Comparison of ENCODE assay signal across 28 cellular contexts in genomic region chrY:7444141-7444540, GRCh38.
"Had no signal": no experiment of that assay in that cellular context is flagged by ENCODE, and none has a peak within 500 bp of the region (broad histone marks: within the 10 kb centered on the region; RNA-seq: fewer than 3 reads in every experiment).

No MANE protein-coding gene starts in this region.

- H3K4me3 ChIP-seq: stomach, suprapubic skin, testis, thoracic aorta, thyroid gland, tibial artery, tibial nerve, transverse colon, upper lobe of left lung, upper lobe of right lung, uterus, vagina had no signal

- H3K27ac Mint-ChIP-seq: stimulated activated effector memory CD8-positive, alpha-beta T cell treated with anti-CD3 and anti-CD28 coated beads, Interleukin-12 subunit alpha, Interleukin-12 subunit beta, amount 100 ng/mL, for 72 hours; stimulated activated memory B cell treated with anti-CD40 and anti-IgM and Interleukin-4, amounts not matched to agents 10 μg/mL and 1 μg/mL and 100 μg/mL, for 72 hours; stimulated activated naive B cell treated with anti-CD40 and anti-IgM and Interleukin-4, amounts not matched to agents 10 μg/mL and 1 μg/mL and 100 μg/mL, for 72 hours; stimulated activated naive CD8-positive, alpha-beta T cell treated with anti-CD3 and anti-CD28 coated beads, Interleukin-15, amount 100 ng/mL, for 72 hours; stimulated activated naive CD8-positive, alpha-beta T cell treated with anti-CD3 and anti-CD28 coated beads, Interleukin-15, Interleukin-2, amounts not matched to agents 100 ng/mL and 50 ng/mL, for 24 hours; type B pancreatic cell had no signal

- H3K9me3 Mint-ChIP-seq: stimulated activated effector memory CD8-positive, alpha-beta T cell treated with anti-CD3 and anti-CD28 coated beads, Interleukin-12 subunit alpha, Interleukin-12 subunit beta, amount 100 ng/mL, for 72 hours; stimulated activated memory B cell treated with anti-CD40 and anti-IgM and Interleukin-4, amounts not matched to agents 10 μg/mL and 1 μg/mL and 100 μg/mL, for 72 hours; stimulated activated naive B cell treated with anti-CD40 and anti-IgM and Interleukin-4, amounts not matched to agents 10 μg/mL and 1 μg/mL and 100 μg/mL, for 72 hours; stimulated activated naive CD8-positive, alpha-beta T cell treated with anti-CD3 and anti-CD28 coated beads, Interleukin-15, amount 100 ng/mL, for 72 hours; stimulated activated naive CD8-positive, alpha-beta T cell treated with anti-CD3 and anti-CD28 coated beads, Interleukin-15, Interleukin-2, amounts not matched to agents 100 ng/mL and 50 ng/mL, for 24 hours; type B pancreatic cell had no signal

- DNase-seq: stimulated activated CD4-positive, alpha-beta T cell treated with anti-CD3 and anti-CD28 coated beads, Interleukin-2, amount 100 ng/mL, for 48 hours; stimulated activated CD4-positive, alpha-beta T cell treated with anti-CD3 and anti-CD28 coated beads, Interleukin-4, amount 100 ng/mL, for 1 hour; stimulated activated CD4-positive, alpha-beta T cell treated with anti-CD3 and anti-CD28 coated beads, Interleukin-4, amount 100 ng/mL, for 24 hours; stimulated activated CD4-positive, alpha-beta T cell treated with anti-CD3 and anti-CD28 coated beads, Interleukin-4, amount 100 ng/mL, for 4 hours; stimulated activated CD8-positive, alpha-beta memory T cell treated with anti-CD3 and anti-CD28 coated beads, Interleukin-4, amount 100 ng/mL, for 48 hours; stimulated activated naive B cell treated with anti-CD40 and anti-IgM and Interleukin-4, amounts not matched to agents 10 μg/mL and 1 μg/mL and 100 μg/mL, for 72 hours; stimulated activated naive CD4-positive, alpha-beta T cell; stimulated activated naive CD4-positive, alpha-beta T cell treated with Interleukin-2 at 50 U/mL for 16 hours; stimulated activated naive CD8-positive, alpha-beta T cell treated with anti-CD3 and anti-CD28 coated beads, Interleukin-15, amount 100 ng/mL, for 72 hours; stimulated activated naive CD8-positive, alpha-beta T cell treated with anti-CD3 and anti-CD28 coated beads, Interleukin-15, Interleukin-2, amounts not matched to agents 100 U/mL and 50 U/mL, for 24 hours; stomach; substantia nigra; testis; thyroid gland; tibial artery; transverse colon; trophoblast cell; upper lobe of left lung; upper lobe of right lung; uterus had no signal

- H3K4me3 Mint-ChIP-seq: stimulated activated effector memory CD8-positive, alpha-beta T cell treated with anti-CD3 and anti-CD28 coated beads, Interleukin-12 subunit alpha, Interleukin-12 subunit beta, amount 100 ng/mL, for 72 hours; stimulated activated memory B cell treated with anti-CD40 and anti-IgM and Interleukin-4, amounts not matched to agents 10 μg/mL and 1 μg/mL and 100 μg/mL, for 72 hours; stimulated activated naive B cell treated with anti-CD40 and anti-IgM and Interleukin-4, amounts not matched to agents 10 μg/mL and 1 μg/mL and 100 μg/mL, for 72 hours; stimulated activated naive CD8-positive, alpha-beta T cell treated with anti-CD3 and anti-CD28 coated beads, Interleukin-15, amount 100 ng/mL, for 72 hours; stimulated activated naive CD8-positive, alpha-beta T cell treated with anti-CD3 and anti-CD28 coated beads, Interleukin-15, Interleukin-2, amounts not matched to agents 100 ng/mL and 50 ng/mL, for 24 hours; type B pancreatic cell had no signal

- H3K36me3 Mint-ChIP-seq: stimulated activated effector memory CD8-positive, alpha-beta T cell treated with anti-CD3 and anti-CD28 coated beads, Interleukin-12 subunit alpha, Interleukin-12 subunit beta, amount 100 ng/mL, for 72 hours; stimulated activated memory B cell treated with anti-CD40 and anti-IgM and Interleukin-4, amounts not matched to agents 10 μg/mL and 1 μg/mL and 100 μg/mL, for 72 hours; stimulated activated naive B cell treated with anti-CD40 and anti-IgM and Interleukin-4, amounts not matched to agents 10 μg/mL and 1 μg/mL and 100 μg/mL, for 72 hours; type B pancreatic cell had no signal

- H3K27ac ChIP-seq: stomach, suprapubic skin, testis, thoracic aorta, thyroid gland, tibial artery, tibial nerve, transverse colon, upper lobe of left lung, upper lobe of right lung, uterus, vagina had no signal

- H3K9me3 ChIP-seq: stomach, suprapubic skin, testis, thoracic aorta, thyroid gland, tibial artery, tibial nerve, transverse colon, upper lobe of left lung, upper lobe of right lung, uterus, vagina had no signal

- H3K4me1 ChIP-seq: stomach, testis, thyroid gland, tibial artery, tibial nerve, transverse colon, upper lobe of left lung, upper lobe of right lung, uterus, vagina had no signal

- H3K27me3 ChIP-seq: stomach, suprapubic skin, testis, thyroid gland, tibial artery, tibial nerve, transverse colon, upper lobe of left lung, upper lobe of right lung, uterus, vagina had no signal

- H3K4me1 Mint-ChIP-seq: stimulated activated effector memory CD8-positive, alpha-beta T cell treated with anti-CD3 and anti-CD28 coated beads, Interleukin-12 subunit alpha, Interleukin-12 subunit beta, amount 100 ng/mL, for 72 hours; stimulated activated memory B cell treated with anti-CD40 and anti-IgM and Interleukin-4, amounts not matched to agents 10 μg/mL and 1 μg/mL and 100 μg/mL, for 72 hours; stimulated activated naive B cell treated with anti-CD40 and anti-IgM and Interleukin-4, amounts not matched to agents 10 μg/mL and 1 μg/mL and 100 μg/mL, for 72 hours; stimulated activated naive CD8-positive, alpha-beta T cell treated with anti-CD3 and anti-CD28 coated beads, Interleukin-15, amount 100 ng/mL, for 72 hours had no signal

- ATAC-seq: stimulated activated effector memory CD8-positive, alpha-beta T cell treated with anti-CD3 and anti-CD28 coated beads, Interleukin-12 subunit alpha, Interleukin-12 subunit beta, amount 100 ng/mL, for 72 hours; stimulated activated memory B cell treated with anti-CD40 and anti-IgM and Interleukin-4, amounts not matched to agents 10 μg/mL and 1 μg/mL and 100 μg/mL, for 72 hours; stimulated activated naive B cell treated with anti-CD40 and anti-IgM and Interleukin-4, amounts not matched to agents 10 μg/mL and 1 μg/mL and 100 μg/mL, for 72 hours; stimulated activated naive CD8-positive, alpha-beta T cell treated with anti-CD3 and anti-CD28 coated beads, Interleukin-15, amount 100 ng/mL, for 72 hours; stimulated activated naive CD8-positive, alpha-beta T cell treated with anti-CD3 and anti-CD28 coated beads, Interleukin-15, Interleukin-2, amounts not matched to agents 100 U/mL and 50 U/mL, for 24 hours; upper lobe of right lung had no signal

- H3K27me3 Mint-ChIP-seq: stimulated activated naive CD8-positive, alpha-beta T cell treated with anti-CD3 and anti-CD28 coated beads, Interleukin-15, amount 100 ng/mL, for 72 hours; type B pancreatic cell had no signal

- H3K36me3 ChIP-seq: stomach, suprapubic skin, thoracic aorta, thyroid gland, tibial artery, tibial nerve, transverse colon, upper lobe of left lung, upper lobe of right lung, uterus, vagina had no signal
